ENCODE assay signal across 13 cellular contexts in the genomic region with DNA sequence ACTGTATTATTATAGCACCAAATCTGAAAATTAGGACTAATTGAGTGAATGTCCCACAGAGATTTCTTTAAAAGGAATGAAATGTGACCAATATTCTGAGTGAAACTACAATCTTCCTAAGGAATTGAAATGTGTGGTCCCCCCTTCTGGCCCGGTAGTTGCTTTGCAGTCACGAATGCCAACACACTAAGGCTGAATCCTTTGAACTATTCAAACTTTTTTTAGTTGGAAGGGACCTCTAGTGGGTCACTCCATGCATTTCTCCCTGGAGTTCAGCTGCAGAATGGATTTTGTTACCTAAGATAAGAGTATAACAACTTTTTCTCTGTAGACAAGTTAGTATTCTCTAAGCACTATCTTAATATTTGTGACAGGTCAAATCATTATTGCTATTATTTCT. TPM values are rescaled to one million over a fixed set of nuclear protein-coding genes. Genes with fewer than 3 reads are reported as not detected.
DNase-seq lines count a peak whose midpoint lies in the region; ATAC-seq and TF ChIP-seq lines count a peak whose summit lies in the region.
"Had no signal": no experiment of that assay in that cellular context is flagged by ENCODE, and none has a peak within 500 bp of the region (broad histone marks: within the 10 kb centered on the region; RNA-seq: fewer than 3 reads in every experiment).

No MANE protein-coding gene starts in this region.

- H3K9me3 ChIP-seq in HUES64 (ENCODE audit: insufficient read depth, low read depth, low read length) = no peaks in the 10 kb centered on the region

- ATAC-seq in HG03159 (IDR thresholded peaks at IDR 0.05; ENCODE audit: unreplicated experiment) = no peak
- ATAC-seq: T-helper 17 cell had no signal

- peaks cover 5% of the 10 kb centered on the region; the same call in 1 of the 2 replicates for H3K36me3 ChIP-seq in HUES64 (ENCODE audit: insufficient read depth, low read length)
- H3K36me3 ChIP-seq: BLaER1 had no signal

- H3K4me3 ChIP-seq in HUES64 (ENCODE audit: low read length) (peak overlapping the region; percentile 72; the same call in 1 of the 2 replicates), astrocyte of the spinal cord (ENCODE audit: low read depth, low read length) (peak overlapping the region; percentile 89)
- H3K4me3 ChIP-seq: BLaER1 had no signal

- H3K4me1 ChIP-seq in HUES64 (ENCODE audit: insufficient read depth, low read length) = peaks cover 27% of the 10 kb centered on the region
- H3K4me1 ChIP-seq: BLaER1 had no signal

- DNase-seq in AG08396 (ENCODE audit: low spot score) (peak; percentile 71), astrocyte of the spinal cord (ENCODE audit: low read depth, low spot score) (peak; percentile 70), kidney tubule cell (ENCODE audit: low spot score) (peak; percentile 67), globus pallidus (ENCODE audit: low spot score) (no peak), SHP77 treated with DMSO at 0.1 percent for 48 hours (lab: John Stamatoyannopoulos, UW) (no peak), hypothalamus (lab: John Stamatoyannopoulos, UW) (no peak)
- DNase-seq: activated naive CD8-positive, alpha-beta T cell treated with anti-CD3 and anti-CD28 coated beads, Interleukin-2, amount 10 ng/mL, durations not matched to agents 7 days and 5 days; islet precursor cell; stimulated activated naive CD4-positive, alpha-beta T cell; T-helper 17 cell had no signal

- in situ Hi-C loops in astrocyte of the spinal cord (cut with HindIII; ENCODE audit: low sequenced_read_pairs) = no loop called here

- peak; percentile 55 for TF ChIP-seq CTCF in astrocyte of the spinal cord (IDR thresholded peaks at IDR 0.05; ENCODE audit: low read depth, low read length)

- H3K27ac ChIP-seq in HUES64 (ENCODE audit: low read depth, low read length) = no peak overlapping the region
- H3K27ac ChIP-seq: BLaER1 had no signal

- WGBS in HUES64 = 21% methylated on average over 2 of the region's 2 CpGs

- H3K9ac ChIP-seq in HUES64 (ENCODE audit: low read depth, low read length) = no peak overlapping the region
- H3K9ac ChIP-seq: BLaER1 had no signal

- peaks cover 48% of the 10 kb centered on the region for H3K27me3 ChIP-seq in HUES64 (ENCODE audit: insufficient read depth, low read length)
- H3K27me3 ChIP-seq: BLaER1 had no signal

RNA-seq across cellular contexts. Expression of a gene that starts 2.8 kb away (rescaled TPM):
- 22.9 TPM for polyA plus RNA-seq in HUES64 (2013, experiment 1 of 2)
- 37.2 TPM for polyA plus RNA-seq in HUES64 (2013, experiment 2 of 2)

Comparison
In these comparisons a context has a peak if more than half of its experiments do, and no peak if none do; other contexts are left out.
1. DNase-seq: peak in AG08396 (single experiment), astrocyte of the spinal cord (single experiment) and kidney tubule cell (single experiment); none in globus pallidus (single experiment), SHP77 treated with DMSO at 0.1 percent for 48 hours (single experiment) and hypothalamus (0 of 51).